Comparison of ENCODE assay signal across 22 cellular contexts in the genomic region with DNA sequence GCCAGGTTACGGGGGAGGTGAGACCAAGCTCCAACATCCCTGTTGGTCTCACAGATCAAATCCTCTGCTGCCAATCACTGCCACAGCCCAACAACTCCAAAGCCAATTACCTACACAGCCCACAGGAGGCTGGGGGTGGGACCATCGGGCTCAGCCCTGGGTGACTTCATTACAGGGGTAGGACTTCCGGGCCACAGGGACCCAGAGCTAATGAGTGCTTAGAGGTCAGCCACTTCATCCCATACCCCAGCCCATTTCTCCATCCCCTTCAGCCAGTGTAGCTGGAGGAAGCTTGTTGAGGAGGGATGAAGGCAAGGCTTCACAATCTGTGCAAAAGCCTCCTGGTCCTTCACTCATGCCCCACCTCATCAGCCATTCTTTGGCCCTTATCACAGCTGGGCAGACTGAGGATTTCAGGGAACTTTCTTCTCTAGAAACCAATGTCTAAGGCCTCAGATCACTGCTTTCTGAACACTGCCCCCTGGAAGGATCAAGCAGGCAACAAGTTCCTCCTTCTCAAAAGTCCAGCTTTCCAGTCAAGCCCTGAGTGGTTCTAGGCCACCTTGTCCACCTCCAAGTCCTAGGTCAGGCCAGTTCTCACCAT. TPM values are rescaled to one million over a fixed set of nuclear protein-coding genes. Genes with fewer than 3 reads are reported as not detected.
DNase-seq lines count a peak whose midpoint lies in the region; ATAC-seq, FAIRE-seq and TF ChIP-seq lines count a peak whose summit lies in the region.
"Had no signal": no experiment of that assay in that cellular context is flagged by ENCODE, and none has a peak within 500 bp of the region (broad histone marks: within the 10 kb centered on the region; RNA-seq: fewer than 3 reads in every experiment).

No MANE protein-coding gene starts in this region.

- 79 to 89% (median 85%) methylated on average over 3 of the region's 3 CpGs for WGBS in small intestine, 3 donors

- FAIRE-seq in bronchial epithelial cell (lab: Jason Lieb, UNC) (peak; percentile 79), small intestine (lab: Jason Lieb, UNC) (no peak)
- FAIRE-seq: HTR-8/SVneo had no signal

- peaks cover 23% of the 10 kb centered on the region for H3K4me1 ChIP-seq in OCI-LY3 (ENCODE audit: low read length)
- no peaks in the 10 kb centered on the region for H3K4me1 ChIP-seq in small intestine (ENCODE audit: control insufficient read depth in 2 of 2, insufficient read depth in 1 of 2, low read depth in 1 of 2, low read length in 1 of 2)

- no peak overlapping the region for H3K9ac ChIP-seq in OCI-LY3 (ENCODE audit: low read length)
- H3K9ac ChIP-seq: BLaER1 treated with 17β-estradiol and CSF1 and Interleukin-3, amounts not matched to agents 10 nM and 100 nM; GM23248 had no signal

- no peaks in the 10 kb centered on the region for H3K36me3 ChIP-seq in OCI-LY3 (replicated peaks; ENCODE audit: low read depth, low read length)
- H3K36me3 ChIP-seq in bronchial epithelial cell (ENCODE audit: control insufficient read depth, insufficient read depth, low read length) = no peaks in the 10 kb centered on the region
- H3K36me3 ChIP-seq in small intestine (ENCODE audit: control insufficient read depth in 2 of 2, insufficient read depth in 2 of 2, low read length in 2 of 2) = no peaks in the 10 kb centered on the region
- H3K36me3 ChIP-seq: BLaER1 treated with 17β-estradiol and CSF1 and Interleukin-3, amounts not matched to agents 10 nM and 100 nM had no signal

- H3K4me2 ChIP-seq in OCI-LY3 (ENCODE audit: low read length) = no peak overlapping the region

- peaks cover 21% of the 10 kb centered on the region for H3K27me3 ChIP-seq in OCI-LY3 (ENCODE audit: low read depth, low read length)
- peaks cover 3% of the 10 kb centered on the region for H3K27me3 ChIP-seq in bronchial epithelial cell (ENCODE audit: control insufficient read depth, insufficient read depth, low read length)
- peaks cover 0 to 10% of the 10 kb centered on the region in 2 donors for H3K27me3 ChIP-seq in small intestine (ENCODE audit: control insufficient read depth in 2 of 2, insufficient read depth in 2 of 2, low read length in 2 of 2)

- no peak overlapping the region for H2AFZ ChIP-seq in OCI-LY3 (ENCODE audit: low read depth, low read length)
- H2AFZ ChIP-seq: GM23248 had no signal

- H3K27ac ChIP-seq in OCI-LY3 (ENCODE audit: low read length) (no peak overlapping the region), small intestine (ENCODE audit: low read depth in 1 of 2, low read length in 1 of 2) (no peak overlapping the region)
- H3K27ac ChIP-seq: BLaER1 treated with 17β-estradiol and CSF1 and Interleukin-3, amounts not matched to agents 10 nM and 100 nM; GM23248; RWPE1; SK-N-MC had no signal

- peaks cover 5% of the 10 kb centered on the region for H3K9me3 ChIP-seq in OCI-LY3 (ENCODE audit: insufficient read depth, low read length)
- no peaks in the 10 kb centered on the region for H3K9me3 ChIP-seq in small intestine (ENCODE audit: control insufficient read depth, low read depth)

- no peaks in the 10 kb centered on the region for H3K79me2 ChIP-seq in OCI-LY3 (ENCODE audit: low read length)

- no peak for ATAC-seq in SK-N-SH treated with all-trans-retinoic acid at 6 μM for 48 hours
- ATAC-seq in HG03095 (IDR thresholded peaks at IDR 0.05; ENCODE audit: unreplicated experiment) = no peak

- H3K4me3 ChIP-seq in OCI-LY3 (ENCODE audit: low read length) = no peak overlapping the region
- no peak overlapping the region for H3K4me3 ChIP-seq in bronchial epithelial cell (ENCODE audit: low read depth, low read length)
- no peak overlapping the region for H3K4me3 ChIP-seq in foreskin fibroblast (ENCODE audit: low read depth in 1 of 2, low read length in 2 of 2)
- H3K4me3 ChIP-seq in small intestine (ENCODE audit: low read depth in 1 of 2, low read length in 2 of 2) = no peak overlapping the region
- H3K4me3 ChIP-seq: BLaER1 treated with 17β-estradiol and CSF1 and Interleukin-3, amounts not matched to agents 10 nM and 100 nM; GM23248; SK-N-MC had no signal

- 0 out of 2 replicates have a peak, but pooled peaks have one; percentile 9 for TF ChIP-seq CTCF in OCI-LY3 (IDR thresholded peaks at IDR 0.05; ENCODE audit: low read depth, low read length)
- TF ChIP-seq CTCF in bronchial epithelial cell (IDR thresholded peaks at IDR 0.05; ENCODE audit: insufficient read depth, low read length, severe bottlenecking) = no peak
- TF ChIP-seq CTCF in foreskin fibroblast (IDR thresholded peaks at IDR 0.05; ENCODE audit: low read depth, low read length) = peak; percentile 9

- H4K20me1 ChIP-seq in OCI-LY3 (ENCODE audit: insufficient read depth, low read length) = no peaks in the 10 kb centered on the region
- H4K20me1 ChIP-seq: BLaER1 treated with 17β-estradiol and CSF1 and Interleukin-3, amounts not matched to agents 10 nM and 100 nM had no signal

- DNase-seq in NCI-H2171 treated with DMSO at 0.1 percent for 48 hours (lab: John Stamatoyannopoulos, UW) (peak; percentile 56), NCI-H2171 (lab: John Stamatoyannopoulos, UW) (no peak), bronchial epithelial cell (ENCODE audit: low read depth) (no peak), foreskin fibroblast (no peak), small intestine (no peak)
- DNase-seq: 8988T; CD4-positive, alpha-beta memory T cell; GM23248; H9; IMR-90; NCI-H1694; NCI-H2081 treated with DMSO at 0.1 percent for 48 hours; NCI-H510A; SHP77 treated with DMSO at 0.1 percent for 48 hours had no signal

TF ChIP-seq in SK-N-SH treated with all-trans-retinoic acid at 6 μM for 48 hours, 23 proteins besides CTCF, POLR2A, EP300 and RAD21 (continues in another document):
- TF ChIP-seq ISL1 (CRISPR knock-in tag; IDR thresholded peaks at IDR 0.05) (no peak), TOX (CRISPR knock-in tag; IDR thresholded peaks at IDR 0.05; ENCODE audit: borderline replicate concordance) (no peak), CSDC2 (CRISPR knock-in tag; IDR thresholded peaks at IDR 0.05) (no peak), OSR1 (CRISPR knock-in tag; IDR thresholded peaks at IDR 0.05) (no peak), TCF4 (CRISPR knock-in tag; IDR thresholded peaks at IDR 0.05; ENCODE audit: borderline replicate concordance) (no peak), SNAI2 (CRISPR knock-in tag; IDR thresholded peaks at IDR 0.05) (no peak), ZNF8 (CRISPR knock-in tag; IDR thresholded peaks at IDR 0.05) (no peak), GLIS3 (CRISPR knock-in tag; IDR thresholded peaks at IDR 0.05) (no peak)
- TF ChIP-seq, protein P1, sequence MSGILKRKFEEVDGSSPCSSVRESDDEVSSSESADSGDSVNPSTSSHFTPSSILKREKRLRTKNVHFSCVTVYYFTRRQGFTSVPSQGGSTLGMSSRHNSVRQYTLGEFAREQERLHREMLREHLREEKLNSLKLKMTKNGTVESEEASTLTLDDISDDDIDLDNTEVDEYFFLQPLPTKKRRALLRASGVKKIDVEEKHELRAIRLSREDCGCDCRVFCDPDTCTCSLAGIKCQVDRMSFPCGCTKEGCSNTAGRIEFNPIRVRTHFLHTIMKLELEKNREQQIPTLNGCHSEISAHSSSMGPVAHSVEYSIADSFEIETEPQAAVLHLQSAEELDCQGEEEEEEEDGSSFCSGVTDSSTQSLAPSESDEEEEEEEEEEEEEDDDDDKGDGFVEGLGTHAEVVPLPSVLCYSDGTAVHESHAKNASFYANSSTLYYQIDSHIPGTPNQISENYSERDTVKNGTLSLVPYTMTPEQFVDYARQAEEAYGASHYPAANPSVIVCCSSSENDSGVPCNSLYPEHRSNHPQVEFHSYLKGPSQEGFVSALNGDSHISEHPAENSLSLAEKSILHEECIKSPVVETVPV (CRISPR knock-in tag; IDR thresholded peaks at IDR 0.05) = no peak
- TF ChIP-seq, protein P2, sequence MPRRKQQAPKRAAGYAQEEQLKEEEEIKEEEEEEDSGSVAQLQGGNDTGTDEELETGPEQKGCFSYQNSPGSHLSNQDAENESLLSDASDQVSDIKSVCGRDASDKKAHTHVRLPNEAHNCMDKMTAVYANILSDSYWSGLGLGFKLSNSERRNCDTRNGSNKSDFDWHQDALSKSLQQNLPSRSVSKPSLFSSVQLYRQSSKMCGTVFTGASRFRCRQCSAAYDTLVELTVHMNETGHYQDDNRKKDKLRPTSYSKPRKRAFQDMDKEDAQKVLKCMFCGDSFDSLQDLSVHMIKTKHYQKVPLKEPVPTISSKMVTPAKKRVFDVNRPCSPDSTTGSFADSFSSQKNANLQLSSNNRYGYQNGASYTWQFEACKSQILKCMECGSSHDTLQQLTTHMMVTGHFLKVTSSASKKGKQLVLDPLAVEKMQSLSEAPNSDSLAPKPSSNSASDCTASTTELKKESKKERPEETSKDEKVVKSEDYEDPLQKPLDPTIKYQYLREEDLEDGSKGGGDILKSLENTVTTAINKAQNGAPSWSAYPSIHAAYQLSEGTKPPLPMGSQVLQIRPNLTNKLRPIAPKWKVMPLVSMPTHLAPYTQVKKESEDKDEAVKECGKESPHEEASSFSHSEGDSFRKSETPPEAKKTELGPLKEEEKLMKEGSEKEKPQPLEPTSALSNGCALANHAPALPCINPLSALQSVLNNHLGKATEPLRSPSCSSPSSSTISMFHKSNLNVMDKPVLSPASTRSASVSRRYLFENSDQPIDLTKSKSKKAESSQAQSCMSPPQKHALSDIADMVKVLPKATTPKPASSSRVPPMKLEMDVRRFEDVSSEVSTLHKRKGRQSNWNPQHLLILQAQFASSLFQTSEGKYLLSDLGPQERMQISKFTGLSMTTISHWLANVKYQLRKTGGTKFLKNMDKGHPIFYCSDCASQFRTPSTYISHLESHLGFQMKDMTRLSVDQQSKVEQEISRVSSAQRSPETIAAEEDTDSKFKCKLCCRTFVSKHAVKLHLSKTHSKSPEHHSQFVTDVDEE (CRISPR knock-in tag; IDR thresholded peaks at IDR 0.05) = no peak
- TF ChIP-seq, protein P3, sequence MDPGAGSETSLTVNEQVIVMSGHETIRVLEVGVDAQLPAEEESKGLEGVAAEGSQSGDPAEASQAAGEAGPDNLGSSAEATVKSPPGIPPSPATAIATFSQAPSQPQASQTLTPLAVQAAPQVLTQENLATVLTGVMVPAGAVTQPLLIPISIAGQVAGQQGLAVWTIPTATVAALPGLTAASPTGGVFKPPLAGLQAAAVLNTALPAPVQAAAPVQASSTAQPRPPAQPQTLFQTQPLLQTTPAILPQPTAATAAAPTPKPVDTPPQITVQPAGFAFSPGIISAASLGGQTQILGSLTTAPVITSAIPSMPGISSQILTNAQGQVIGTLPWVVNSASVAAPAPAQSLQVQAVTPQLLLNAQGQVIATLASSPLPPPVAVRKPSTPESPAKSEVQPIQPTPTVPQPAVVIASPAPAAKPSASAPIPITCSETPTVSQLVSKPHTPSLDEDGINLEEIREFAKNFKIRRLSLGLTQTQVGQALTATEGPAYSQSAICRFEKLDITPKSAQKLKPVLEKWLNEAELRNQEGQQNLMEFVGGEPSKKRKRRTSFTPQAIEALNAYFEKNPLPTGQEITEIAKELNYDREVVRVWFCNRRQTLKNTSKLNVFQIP (CRISPR knock-in tag; IDR thresholded peaks at IDR 0.05; ENCODE audit: borderline replicate concordance, low read depth) = no peak

RNA-seq across cellular contexts. Expression of gene FOXN1, which starts 5.8 kb away (rescaled TPM):
- 0.38 TPM in 1 of 2 replicates, not detected in the other for total RNA-seq in bronchial epithelial cell
- polyA plus RNA-seq in small intestine = not detected
- total RNA-seq: CD4-positive, alpha-beta memory T cell; G401; GM23248; H9; IMR-90 had no signal
- polyA plus RNA-seq: CD4-positive, alpha-beta memory T cell; GM23248; IMR-90 had no signal

RNA-seq across cellular contexts. Expression of gene SLC13A2, which starts 38.5 kb away (rescaled TPM):
- total RNA-seq in bronchial epithelial cell = not detected in 2 replicates
- polyA plus RNA-seq in small intestine = 100 to 1,000 TPM; 148 to 320 (median 274) TPM
- total RNA-seq: CD4-positive, alpha-beta memory T cell; G401; GM23248; H9; IMR-90 had no signal
- polyA plus RNA-seq: CD4-positive, alpha-beta memory T cell; GM23248; IMR-90 had no signal

RNA-seq across cellular contexts. Expression of gene UNC119, which starts 40.5 kb away (rescaled TPM):
- 21.9 and 22.8 TPM in 2 replicates for total RNA-seq in bronchial epithelial cell
- polyA plus RNA-seq in small intestine = 10 to 100 TPM; 14.6 to 40.9 (median 18.9) TPM

RNA-seq across cellular contexts. Expression of gene PIGS, which starts 59.4 kb away (rescaled TPM):
- total RNA-seq in bronchial epithelial cell = 25.5 and 36.0 TPM in 2 replicates
- 10 to 100 TPM; 24.8 to 51.0 (median 28.6) TPM for polyA plus RNA-seq in small intestine
